Comparison of ENCODE assay signal across 7 cellular contexts in the genomic region with DNA sequence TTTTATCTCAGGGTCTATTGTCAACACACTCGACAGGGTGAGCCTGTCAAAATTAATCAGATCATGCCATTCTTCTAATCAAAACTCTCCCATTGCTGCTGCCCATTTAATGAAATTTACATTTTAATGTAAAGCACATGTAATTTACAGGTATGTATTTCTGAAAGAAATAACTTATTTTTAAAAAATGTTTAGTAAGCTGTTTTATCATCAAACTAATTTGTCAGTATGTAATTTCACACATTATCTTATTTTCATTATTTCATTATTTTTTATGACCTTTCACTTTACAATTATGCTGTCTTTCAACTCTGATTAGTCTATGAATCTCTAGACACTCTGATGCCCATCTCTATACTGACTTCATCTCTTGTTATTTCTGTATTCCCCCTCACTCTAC.
"Had no signal": no experiment of that assay in that cellular context is flagged by ENCODE, and none has a peak within 500 bp of the region (broad histone marks: within the 10 kb centered on the region; RNA-seq: fewer than 3 reads in every experiment).

No MANE protein-coding gene starts in this region.

- FAIRE-seq: GM12878, GM12891, GM12892, GM18507, GM19239 had no signal

- ATAC-seq: GM12878 had no signal

- DNase-seq: GDM1, GF-D8 had no signal

- H3K4me3 ChIP-seq: GM12878 had no signal
